In genomic region chr5:164998590-164998989, GRCh38 we compare ENCODE assay signal across 22 cellular contexts.
DNase-seq lines count a peak whose midpoint lies in the region; ATAC-seq and TF ChIP-seq lines count a peak whose summit lies in the region.
"Had no signal": no experiment of that assay in that cellular context is flagged by ENCODE, and none has a peak within 500 bp of the region (broad histone marks: within the 10 kb centered on the region; RNA-seq: fewer than 3 reads in every experiment).

No MANE protein-coding gene starts in this region.

- H3K27ac ChIP-seq in GM23338 (ENCODE audit: low read depth) (no peak overlapping the region), WERI-Rb-1 (no peak overlapping the region), mesendoderm (ENCODE audit: low read depth, low read length) (no peak overlapping the region), left lung (no peak overlapping the region)
- H3K27ac ChIP-seq: C4-2B, RWPE1 had no signal

- no peak for TF ChIP-seq CTCF in GM23338 (conservative IDR thresholded peaks at IDR 0.05; ENCODE audit: low read depth in 2 of 2)
- no peak for TF ChIP-seq CTCF in WERI-Rb-1 (IDR thresholded peaks at IDR 0.05; ENCODE audit: low read depth, low read length)
- no peak for TF ChIP-seq CTCF in left lung (IDR thresholded peaks at IDR 0.05)
- TF ChIP-seq CTCF in omental fat pad (IDR thresholded peaks at IDR 0.05): no peak

- H3K9ac ChIP-seq in mesendoderm (ENCODE audit: low read length): no peak overlapping the region

- no peaks in the 10 kb centered on the region for H3K36me3 ChIP-seq in GM23338 (ENCODE audit: insufficient read depth)
- no peaks in the 10 kb centered on the region for H3K36me3 ChIP-seq in WERI-Rb-1
- no peaks in the 10 kb centered on the region for H3K36me3 ChIP-seq in mesendoderm (ENCODE audit: control insufficient read depth, insufficient read depth, low read length)
- H3K36me3 ChIP-seq in left lung: no peaks in the 10 kb centered on the region

- DNase-seq in GM23338 (ENCODE audit: low spot score) (peak; percentile 19), NCI-H146 (lab: John Stamatoyannopoulos, UW) (peak; percentile 84), WERI-Rb-1 (peak; percentile 17), mesendoderm (peak; percentile 25), left lung (no peak), NCI-H1105 treated with DMSO at 0.1 percent for 48 hours (lab: John Stamatoyannopoulos, UW) (no peak), omental fat pad (ENCODE audit: low spot score) (no peak)
- DNase-seq in stimulated activated CD4-positive, alpha-beta T cell treated with anti-CD3 and anti-CD28 coated beads, Interleukin-4, amount 100 ng/mL, for 24 hours: no peak
- DNase-seq: CD8-positive, alpha-beta memory T cell; DMS 273 treated with DMSO at 0.1 percent for 48 hours; DND-41; NCI-H1092; NCI-H1694; NCI-H2029 treated with DMSO at 0.1 percent for 48 hours; NCI-H2171; NCI-H226; NCI-H510A; SHP77 had no signal

- H2AFZ ChIP-seq in GM23338: no peak overlapping the region

- no peak overlapping the region for H2BK5ac ChIP-seq in mesendoderm (ENCODE audit: low read length)

- no peaks in the 10 kb centered on the region for H3K9me3 ChIP-seq in WERI-Rb-1 (ENCODE audit: severe bottlenecking)
- H3K9me3 ChIP-seq in left lung: no peaks in the 10 kb centered on the region

- H4K8ac ChIP-seq in mesendoderm (ENCODE audit: low read depth, low read length): no peak overlapping the region

- H3K27ac Mint-ChIP-seq in GM23338: no peak overlapping the region
- H3K27ac Mint-ChIP-seq: B cell; CD8-positive, alpha-beta memory T cell had no signal

- H2BK120ac ChIP-seq in mesendoderm (ENCODE audit: low read depth, low read length): no peak overlapping the region

- H3K36me3 Mint-ChIP-seq in GM23338 (ENCODE audit: low read depth): no peaks in the 10 kb centered on the region
- H3K36me3 Mint-ChIP-seq: CD8-positive, alpha-beta memory T cell had no signal

- H3K4me2 ChIP-seq in GM23338 (no peak overlapping the region), mesendoderm (ENCODE audit: low read length) (no peak overlapping the region)

- no peak overlapping the region for H2AK5ac ChIP-seq in mesendoderm (ENCODE audit: low read length)

- no peaks in the 10 kb centered on the region for H3K79me2 ChIP-seq in GM23338 (replicated peaks; ENCODE audit: insufficient read depth)
- H3K79me2 ChIP-seq in mesendoderm (ENCODE audit: control insufficient read depth, insufficient read depth, low read length): no peaks in the 10 kb centered on the region

- H4K5ac ChIP-seq in mesendoderm (ENCODE audit: low read length): no peak overlapping the region

- WGBS in mesendoderm (ENCODE audit: extremely low coverage, insufficient coverage, low lambda C conversion rate): no CpG with 5 or more reads among the region's 7 CpGs

- H3K27me3 Mint-ChIP-seq in GM23338 (ENCODE audit: insufficient read depth, low read depth, poor library complexity): no peaks in the 10 kb centered on the region
- H3K27me3 Mint-ChIP-seq: B cell; CD8-positive, alpha-beta memory T cell had no signal

- no peaks in the 10 kb centered on the region for H3K9me3 Mint-ChIP-seq in GM23338

- H3K4me3 Mint-ChIP-seq in GM23338: no peak overlapping the region
- H3K4me3 Mint-ChIP-seq: B cell; CD8-positive, alpha-beta memory T cell had no signal

- no peak overlapping the region for H3K18ac ChIP-seq in mesendoderm (ENCODE audit: low read length)

- no peak overlapping the region for H3K4ac ChIP-seq in mesendoderm (ENCODE audit: low read depth, low read length)

- H3K27me3 ChIP-seq in GM23338 (ENCODE audit: insufficient read depth) (no peaks in the 10 kb centered on the region), WERI-Rb-1 (ENCODE audit: insufficient read depth, low read depth, severe bottlenecking) (no peaks in the 10 kb centered on the region), mesendoderm (ENCODE audit: insufficient read depth, low read length, poor library complexity) (no peaks in the 10 kb centered on the region), left lung (no peaks in the 10 kb centered on the region)

- no peaks in the 10 kb centered on the region for H3K79me1 ChIP-seq in mesendoderm (ENCODE audit: low read length)

- intact Hi-C loops in left lung (cut with DNase I): no loop called here

- no peaks in the 10 kb centered on the region for H4K20me1 ChIP-seq in GM23338 (replicated peaks; ENCODE audit: insufficient read depth)

- H3K4me3 ChIP-seq in GM23338 (no peak overlapping the region), WERI-Rb-1 (ENCODE audit: low read depth, low read length) (no peak overlapping the region), mesendoderm (ENCODE audit: low read length) (no peak overlapping the region), left lung (no peak overlapping the region)

- H3K9me2 ChIP-seq in GM23338 (ENCODE audit: insufficient read depth): no peaks in the 10 kb centered on the region

- ATAC-seq in GM23338: no peak
- no peak for ATAC-seq in left lung
- no peak for ATAC-seq in omental fat pad (ENCODE audit: low FRiP score)
- ATAC-seq: Panc1 had no signal

- H3K4me1 Mint-ChIP-seq in GM23338: peaks cover 7% of the 10 kb centered on the region; the same call in 2 of the 3 replicates
- H3K4me1 Mint-ChIP-seq: B cell; CD8-positive, alpha-beta memory T cell had no signal

- no peaks in the 10 kb centered on the region for H3K4me1 ChIP-seq in GM23338 (ENCODE audit: insufficient read depth)
- no peaks in the 10 kb centered on the region for H3K4me1 ChIP-seq in mesendoderm (ENCODE audit: control insufficient read depth, low read depth, low read length)
- H3K4me1 ChIP-seq in left lung: no peaks in the 10 kb centered on the region

- no peak overlapping the region for H3K23ac ChIP-seq in mesendoderm (ENCODE audit: low read length)

- no peaks in the 10 kb centered on the region for H3F3A ChIP-seq in GM23338 (replicated peaks; ENCODE audit: low read depth)

- no peak overlapping the region for H3K56ac ChIP-seq in mesendoderm (ENCODE audit: low read length)

- no peak overlapping the region for H2BK15ac ChIP-seq in mesendoderm (replicated peaks; ENCODE audit: low read depth)

TF ChIP-seq in GM23338, 12 proteins besides CTCF, POLR2A, EP300 and RAD21 (continues in another document):
- no peak for TF ChIP-seq ZNF114 (CRISPR knock-in tag; IDR thresholded peaks at IDR 0.05)
- no peak for TF ChIP-seq NANOG (IDR thresholded peaks at IDR 0.05; ENCODE audit: borderline replicate concordance)
- TF ChIP-seq EZH2 (IDR thresholded peaks at IDR 0.05; ENCODE audit: low read depth, unreplicated experiment): no peak
- TF ChIP-seq ETS1 (IDR thresholded peaks at IDR 0.05): no peak
- no peak for TF ChIP-seq JUNB (IDR thresholded peaks at IDR 0.05; ENCODE audit: unreplicated experiment)
- TF ChIP-seq EZH2phosphoT487 (IDR thresholded peaks at IDR 0.05; ENCODE audit: unreplicated experiment): no peak
- TF ChIP-seq ZNF331 (CRISPR knock-in tag; IDR thresholded peaks at IDR 0.05; ENCODE audit: low read depth): no peak
- no peak for TF ChIP-seq POLR2AphosphoS5 (IDR thresholded peaks at IDR 0.05; ENCODE audit: low read depth)

Comparison
In these comparisons a context has a peak if more than half of its experiments do, and no peak if none do; other contexts are left out.
1. DNase-seq: peak in GM23338 (single experiment), NCI-H146 (single experiment), WERI-Rb-1 (single experiment) and mesendoderm (single experiment); none in left lung (0 of 2), NCI-H1105 treated with DMSO at 0.1 percent for 48 hours (single experiment), stimulated activated CD4-positive, alpha-beta T cell treated with anti-CD3 and anti-CD28 coated beads, Interleukin-4, amount 100 ng/mL, for 24 hours (single experiment) and omental fat pad (single experiment).